ENCODE assay signal across 10 cellular contexts in the genomic region with DNA sequence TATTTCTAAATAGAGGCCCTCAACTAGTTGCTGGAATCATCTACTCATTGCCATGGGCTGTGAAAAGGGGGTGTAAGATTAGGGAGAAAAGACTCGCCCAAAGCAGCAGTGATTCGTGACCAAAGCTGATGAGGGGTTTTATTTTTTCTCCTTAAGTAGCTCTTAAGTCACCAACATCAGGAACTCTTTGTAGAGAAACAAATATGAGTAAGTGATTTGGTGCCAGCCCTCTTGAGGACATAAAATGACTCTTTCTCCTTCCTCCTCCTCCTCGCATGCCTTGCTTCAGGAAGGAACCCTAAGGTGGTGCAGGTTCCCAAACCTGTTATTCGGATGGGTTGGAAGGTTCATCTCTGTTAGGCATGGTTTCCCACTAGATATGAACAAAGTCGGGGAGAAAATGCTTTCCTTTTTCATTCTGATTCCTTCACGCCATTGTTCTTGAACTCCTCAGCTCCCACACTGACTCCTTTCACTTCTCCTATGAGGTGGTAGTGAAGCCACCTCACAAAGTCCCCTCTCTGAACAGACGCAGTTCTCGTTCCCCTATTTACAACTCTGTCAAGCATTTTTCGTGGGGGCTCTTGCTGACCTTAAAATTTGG.
DNase-seq lines count a peak whose midpoint lies in the region; ATAC-seq and TF ChIP-seq lines count a peak whose summit lies in the region.
"Had no signal": no experiment of that assay in that cellular context is flagged by ENCODE, and none has a peak within 500 bp of the region (broad histone marks: within the 10 kb centered on the region; RNA-seq: fewer than 3 reads in every experiment).

No MANE protein-coding gene starts in this region.

- H3K9me2 ChIP-seq in MM.1S (replicated peaks; ENCODE audit: insufficient read depth, low read length) (no peaks in the 10 kb centered on the region), hepatocyte (replicated peaks; ENCODE audit: insufficient read depth) (no peaks in the 10 kb centered on the region)

- H3K9ac ChIP-seq in MM.1S (ENCODE audit: low read length) = no peak overlapping the region

- 97% methylated on average over 9 of the region's 9 CpGs for WGBS in hepatocyte (ENCODE audit: low lambda C conversion rate, missing lambda C conversion rate)

- CTCF ChIA-PET in HEK293T (lab: Yijun Ruan, JAX) = no interaction called here

- H4K20me1 ChIP-seq in MM.1S (ENCODE audit: insufficient read depth, low read length) (no peaks in the 10 kb centered on the region), hepatocyte (ENCODE audit: insufficient read depth, poor library complexity, severe bottlenecking) (no peaks in the 10 kb centered on the region)

- H3K79me2 ChIP-seq in MM.1S (ENCODE audit: low read length) = peaks cover 39% of the 10 kb centered on the region
- peaks cover 13% of the 10 kb centered on the region for H3K79me2 ChIP-seq in hepatocyte

- H3K27ac ChIP-seq in MM.1S (ENCODE audit: low read length) = peak overlapping the region; percentile 21; the same call in 1 of the 2 replicates
- H3K27ac ChIP-seq in hepatocyte = peak overlapping the region; percentile 2
- H3K27ac ChIP-seq in caudate nucleus (ENCODE audit: low read depth, low read length) = no peak overlapping the region
- H3K27ac ChIP-seq: SK-N-MC had no signal

- TF ChIP-seq CTCF in AG10803 (conservative IDR thresholded peaks at IDR 0.05; ENCODE audit: low read length) = no peak
- no peak for TF ChIP-seq CTCF in MM.1S (IDR thresholded peaks at IDR 0.05; ENCODE audit: low read length)
- no peak for TF ChIP-seq CTCF in hepatocyte (IDR thresholded peaks at IDR 0.05; ENCODE audit: poor library complexity)

- H3K27me3 ChIP-seq in MM.1S (replicated peaks; ENCODE audit: insufficient read depth, low read length) (no peaks in the 10 kb centered on the region), hepatocyte (no peaks in the 10 kb centered on the region)

- DNase-seq in AG10803 (ENCODE audit: low read depth) (peak; percentile 41), MM.1S (no peak), hepatocyte (ENCODE audit: low spot score) (no peak), caudate nucleus (lab: John Stamatoyannopoulos, UW) (no peak), NCI-H510A (lab: John Stamatoyannopoulos, UW) (no peak), HEK293T (ENCODE audit: extremely low spot score) (no peak)
- DNase-seq in activated CD8-positive, alpha-beta memory T cell treated with anti-CD3 and anti-CD28 coated beads for 24 hours = no peak
- DNase-seq: left cardiac atrium had no signal

- POLR2A ChIA-PET in HEK293T (lab: Yijun Ruan, JAX) = no interaction called here

- ATAC-seq in GM18868 (IDR thresholded peaks at IDR 0.05; ENCODE audit: unreplicated experiment) = peak; percentile 36
- ATAC-seq: left cardiac atrium had no signal

- H3K36me3 ChIP-seq in MM.1S (replicated peaks; ENCODE audit: insufficient read depth, low read length) = no peaks in the 10 kb centered on the region
- no peaks in the 10 kb centered on the region for H3K36me3 ChIP-seq in hepatocyte (replicated peaks; ENCODE audit: insufficient read depth, low read depth)

- H3K9me3 ChIP-seq in MM.1S (replicated peaks; ENCODE audit: insufficient read depth, low read length) = no peaks in the 10 kb centered on the region
- H3K9me3 ChIP-seq in hepatocyte (ENCODE audit: low read depth) = no peaks in the 10 kb centered on the region

- H3K4me1 ChIP-seq in MM.1S (ENCODE audit: low read length) (peaks cover 77% of the 10 kb centered on the region), hepatocyte (ENCODE audit: insufficient read depth) (peaks cover 23% of the 10 kb centered on the region)

- H3K4me2 ChIP-seq in MM.1S (ENCODE audit: low read depth, low read length) (no peak overlapping the region), hepatocyte (no peak overlapping the region)

- H2AFZ ChIP-seq in MM.1S (ENCODE audit: low read length) (no peak overlapping the region), hepatocyte (no peak overlapping the region)

- peaks cover 29% of the 10 kb centered on the region for H3F3A ChIP-seq in MM.1S (ENCODE audit: insufficient read depth, low read length)

- H3K4me3 ChIP-seq in AG10803 (ENCODE audit: low read length) (no peak overlapping the region), MM.1S (ENCODE audit: low read length) (no peak overlapping the region), hepatocyte (no peak overlapping the region)
- H3K4me3 ChIP-seq: SK-N-MC had no signal

TF ChIP-seq in HEK293T, 16 proteins besides CTCF, POLR2A, EP300 and RAD21:
- no peak for TF ChIP-seq SUZ12 (IDR thresholded peaks at IDR 0.05)
- TF ChIP-seq ELF4 (IDR thresholded peaks at IDR 0.05) = no peak
- TF ChIP-seq FOXA1 (IDR thresholded peaks at IDR 0.05) = no peak
- TF ChIP-seq ZNF384 (IDR thresholded peaks at IDR 0.05) = no peak
- no peak for TF ChIP-seq CTBP1 (IDR thresholded peaks at IDR 0.05; ENCODE audit: borderline replicate concordance)
TF ChIP-seq in HEK293T: peak in this region for 0.
